In the genomic region with DNA sequence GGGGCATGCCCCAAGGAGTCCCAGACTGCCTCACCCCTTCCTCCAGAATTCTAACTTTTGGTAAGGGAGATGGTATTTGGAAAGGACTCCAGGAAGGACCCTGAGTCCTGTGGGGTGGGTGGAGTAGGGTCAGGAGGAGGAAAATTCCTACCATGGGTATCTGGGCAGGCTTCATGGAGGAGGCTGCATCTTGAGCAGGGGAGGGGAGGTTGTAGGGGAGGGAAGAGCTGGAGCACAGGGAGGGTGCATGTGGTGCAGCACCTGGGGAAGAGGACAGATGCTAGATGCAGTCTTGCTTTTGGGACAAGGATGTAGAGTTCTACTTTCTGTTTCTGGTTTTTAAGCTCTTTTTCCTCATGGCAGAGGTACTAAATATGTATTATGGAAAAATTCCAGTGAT, we compare ENCODE assay signal across 16 cellular contexts. TPM values are rescaled to one million over a fixed set of nuclear protein-coding genes. Genes with fewer than 3 reads are reported as not detected.
A peak's percentile ranks its signal among the peaks of the same experiment; 100 is the strongest.
DNase-seq lines count a peak whose midpoint lies in the region; ATAC-seq and TF ChIP-seq lines count a peak whose summit lies in the region.
"Had no signal": no experiment of that assay in that cellular context is flagged by ENCODE, and none has a peak within 500 bp of the region (broad histone marks: within the 10 kb centered on the region; RNA-seq: fewer than 3 reads in every experiment).

No MANE protein-coding gene starts in this region.

- H3K9me3 ChIP-seq in IMR-90 (ENCODE audit: control insufficient read depth, insufficient read depth, low read length): no peaks in the 10 kb centered on the region
- H3K9me3 ChIP-seq in mesodermal cell (ENCODE audit: control insufficient read depth, low read length): no peaks in the 10 kb centered on the region
- no peaks in the 10 kb centered on the region for H3K9me3 ChIP-seq in subcutaneous abdominal adipose tissue (ENCODE audit: control insufficient read depth in 5 of 5, low read length in 5 of 5)

- in situ Hi-C loops in IMR-90 (cut with MboI; ENCODE audit: low sequenced_read_pairs): no loop called here

- H4K20me1 ChIP-seq in IMR-90 (ENCODE audit: insufficient read depth, low read length): 0 out of 2 replicates have a peak, but pooled peaks cover 4% of the 10 kb centered on the region

- peak overlapping the region; percentile 74 for H2BK5ac ChIP-seq in IMR-90 (ENCODE audit: low read depth, low read length, poor library complexity, severe bottlenecking)

- peaks cover 55% of the 10 kb centered on the region for H3K4me1 ChIP-seq in IMR-90 (ENCODE audit: control insufficient read depth, insufficient read depth, low read length)
- H3K4me1 ChIP-seq in mesodermal cell (ENCODE audit: control insufficient read depth, insufficient read depth, low read length, poor library complexity, severe bottlenecking): peaks cover 52% of the 10 kb centered on the region
- H3K4me1 ChIP-seq in subcutaneous abdominal adipose tissue (ENCODE audit: control insufficient read depth in 5 of 5, insufficient read depth in 5 of 5, low read length in 5 of 5): peaks cover 32 to 99% (median 78%) of the 10 kb centered on the region in 5 donors

- peak overlapping the region; percentile 44; the same call in 1 of the 2 replicates for H3K27ac ChIP-seq in IMR-90 (ENCODE audit: insufficient read depth, low read length)
- H3K27ac ChIP-seq in cingulate gyrus (ENCODE audit: low read depth, low read length): peak overlapping the region; percentile 88
- H3K27ac ChIP-seq in mesodermal cell (ENCODE audit: low read depth, low read length, severe bottlenecking): peak overlapping the region; percentile 84
- peak overlapping the region; percentile 83 for H3K27ac ChIP-seq in subcutaneous abdominal adipose tissue (ENCODE audit: low read depth, low read length)

- H2AK5ac ChIP-seq in IMR-90 (ENCODE audit: low read depth, low read length): peak overlapping the region; percentile 95

- TF ChIP-seq CTCF in IMR-90 (conservative IDR thresholded peaks at IDR 0.05; ENCODE audit: low read depth, low read length): no peak

- peak overlapping the region; percentile 79 for H3K14ac ChIP-seq in IMR-90 (replicated peaks; ENCODE audit: low read depth, low read length)

- H4K8ac ChIP-seq in IMR-90 (ENCODE audit: low read depth in 2 of 2, low read length in 2 of 2): peak overlapping the region; percentile 20 to 83; a peak in 3 of 4 replicates

- H3K4me3 ChIP-seq in IMR-90 (ENCODE audit: insufficient read depth, low read depth, low read length): no peak overlapping the region
- no peak overlapping the region for H3K4me3 ChIP-seq in mesodermal cell (ENCODE audit: extremely low read depth, insufficient read depth, low read length, poor library complexity, severe bottlenecking)
- H3K4me3 ChIP-seq in subcutaneous abdominal adipose tissue (ENCODE audit: low read depth in 1 of 5, low read length in 5 of 5): peak overlapping the region in 3 of 5 donors; percentile 8 to 24 (median 17)

- peaks cover 10 to 78% of the 10 kb centered on the region in 2 experiments; a peak in 2 of 4 replicates for H3K79me1 ChIP-seq in IMR-90 (ENCODE audit: low read depth in 1 of 2, low read length in 2 of 2)

- intact Hi-C loops in IMR-90 (cut with micrococcal nuclease): loop anchor here (2.0 kb wide), 1 partner anchor 62 kb away; no protein-coding TSS in a partner anchor

- no peak for ATAC-seq in IMR-90 (ENCODE audit: low read depth)

- TF ChIP-seq POLR2A in IMR-90 (IDR thresholded peaks at IDR 0.05; ENCODE audit: low read depth, low read length): no peak

- H3K4ac ChIP-seq in IMR-90 (ENCODE audit: low read depth, low read length): peak overlapping the region; percentile 87

- peak overlapping the region; percentile 89; the same call in 1 of the 3 replicates for H2BK15ac ChIP-seq in IMR-90 (ENCODE audit: low read depth, low read length)

- no TSS peak for BruUV-seq in IMR-90 (replicated peaks; lab: Mats Ljungman, UMichigan)

- H2BK20ac ChIP-seq in IMR-90 (ENCODE audit: low read depth, low read length): peak overlapping the region; percentile 79

- dilution Hi-C loops in IMR-90 (cut with HindIII; ENCODE audit: low sequenced_read_pairs, unreplicated experiment): no loop called here

- no peak overlapping the region for H3K4me2 ChIP-seq in IMR-90 (ENCODE audit: low read depth, low read length)

- H3K18ac ChIP-seq in IMR-90 (ENCODE audit: low read depth, low read length): peak overlapping the region; percentile 42; the same call in 1 of the 2 replicates

- H2AFZ ChIP-seq in IMR-90 (replicated peaks; ENCODE audit: low read length, poor library complexity): peak overlapping the region; percentile 4

- no peaks in the 10 kb centered on the region for H3K27me3 ChIP-seq in IMR-90 (ENCODE audit: control insufficient read depth, insufficient read depth, low read length)
- no peaks in the 10 kb centered on the region for H3K27me3 ChIP-seq in subcutaneous abdominal adipose tissue (ENCODE audit: control insufficient read depth in 5 of 5, insufficient read depth in 4 of 5, low read length in 5 of 5)

- peak overlapping the region; percentile 81 for H3K23ac ChIP-seq in IMR-90 (ENCODE audit: low read depth, low read length)

- CTCF ChIA-PET in IMR-90 (lab: Yijun Ruan, JAX): no interaction called here

- H3K56ac ChIP-seq in IMR-90 (ENCODE audit: extremely low read depth, insufficient read depth, low read length): no peak overlapping the region

- peak overlapping the region; percentile 81 for H2BK120ac ChIP-seq in IMR-90 (ENCODE audit: low read depth, low read length)

- H3K36me3 ChIP-seq in IMR-90 (ENCODE audit: control insufficient read depth, insufficient read depth, low read length): peaks cover 12% of the 10 kb centered on the region; the same call in 1 of the 2 replicates
- H3K36me3 ChIP-seq in mesodermal cell (ENCODE audit: control insufficient read depth, insufficient read depth, low read length): peaks cover 7% of the 10 kb centered on the region
- no peaks in the 10 kb centered on the region for H3K36me3 ChIP-seq in subcutaneous abdominal adipose tissue (ENCODE audit: control insufficient read depth in 5 of 5, insufficient read depth in 5 of 5, low read length in 5 of 5)

- peak overlapping the region; percentile 9; the same call in 1 of the 2 replicates for H3K9ac ChIP-seq in IMR-90 (ENCODE audit: low read depth, low read length)
- H3K9ac ChIP-seq in subcutaneous abdominal adipose tissue (ENCODE audit: low read length in 5 of 5): peak overlapping the region in 1 of 5 donors; percentile 60

- H4K5ac ChIP-seq in IMR-90 (ENCODE audit: low read depth, low read length): no peak overlapping the region

- POLR2A ChIA-PET in IMR-90 (lab: Charles Lee; ENCODE audit: unreplicated experiment): interaction anchor here (0.6 kb wide), 1 partner anchor 1377 kb away, joined by 3 read pairs; no protein-coding TSS in a partner anchor

- H2AK9ac ChIP-seq in IMR-90 (replicated peaks; ENCODE audit: low read depth, low read length, poor library complexity): peak overlapping the region; percentile 31

- peaks cover 34% of the 10 kb centered on the region for H3K9me1 ChIP-seq in IMR-90 (ENCODE audit: insufficient read depth, low read length)

- H4K91ac ChIP-seq in IMR-90 (ENCODE audit: insufficient read depth, low read depth, low read length): peak overlapping the region; percentile 76

- DNase-seq in IMR-90: no peak
- no peak for DNase-seq in OCI-M1 (lab: John Stamatoyannopoulos, UW)
- DNase-seq in hypothalamus (lab: John Stamatoyannopoulos, UW): no peak
- no peak for DNase-seq in mucosa of gallbladder (ENCODE audit: low spot score)
- DNase-seq in A172 (ENCODE audit: low spot score): no peak
- DNase-seq: CD4-positive, alpha-beta T cell; GF-D8; NK-92 treated with Interleukin-12 subunit alpha and Interleukin-12 subunit beta, amount 100 ng/mL, for 24 hours; stimulated activated CD4-positive, alpha-beta T cell treated with anti-CD3 and anti-CD28 coated beads, Interleukin-1b, Interleukin-23, amount 100 ng/mL, for 48 hours; WERI-Rb-1 had no signal

- TF ChIP-seq RAD21 in IMR-90 (IDR thresholded peaks at IDR 0.05; ENCODE audit: low read length): no peak

TF ChIP-seq in IMR-90, 13 proteins besides CTCF, POLR2A, EP300 and RAD21:
- TF ChIP-seq, protein P1, sequence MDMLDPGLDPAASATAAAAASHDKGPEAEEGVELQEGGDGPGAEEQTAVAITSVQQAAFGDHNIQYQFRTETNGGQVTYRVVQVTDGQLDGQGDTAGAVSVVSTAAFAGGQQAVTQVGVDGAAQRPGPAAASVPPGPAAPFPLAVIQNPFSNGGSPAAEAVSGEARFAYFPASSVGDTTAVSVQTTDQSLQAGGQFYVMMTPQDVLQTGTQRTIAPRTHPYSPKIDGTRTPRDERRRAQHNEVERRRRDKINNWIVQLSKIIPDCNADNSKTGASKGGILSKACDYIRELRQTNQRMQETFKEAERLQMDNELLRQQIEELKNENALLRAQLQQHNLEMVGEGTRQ (IDR thresholded peaks at IDR 0.05; ENCODE audit: low read depth, low read length): no peak
- TF ChIP-seq BHLHE40 (IDR thresholded peaks at IDR 0.05; ENCODE audit: low read depth, low read length) (no peak), MXI1 (IDR thresholded peaks at IDR 0.05; ENCODE audit: borderline replicate concordance, low read depth, low read length) (no peak)

RNA-seq across cellular contexts. Expression of gene SEMA3F, which starts 9.9 kb away (rescaled TPM):
- total RNA-seq in IMR-90 (2012; rRNA removed) (7.3 and 9.2 TPM in 2 replicates), mucosa of gallbladder (34.1 TPM)
- 23.3 and 26.7 TPM in 2 replicates for polyA plus RNA-seq in IMR-90 (2012; rRNA removed)
- 18.0 and 30.3 TPM in 2 replicates for polyA plus RNA-seq in IMR-90 (2012; cell fraction: cytosol; rRNA removed)
- 18.6 and 46.8 TPM in 2 replicates for polyA plus RNA-seq in IMR-90 (2012; cell fraction: nucleus; rRNA removed; ENCODE audit: low replicate concordance)
- polyA plus RNA-seq in mesodermal cell (2013, experiment 1 of 2): 36.6 TPM
- polyA plus RNA-seq in mesodermal cell (2013, experiment 2 of 2): 29.9 TPM
- total RNA-seq in A172 (2014; rRNA removed; shearing (Covaris generic)): 3.5 and 11.1 TPM in 2 replicates

RNA-seq across cellular contexts. Expression of gene GNAT1, which starts 26.4 kb away (rescaled TPM):
- total RNA-seq in IMR-90 (2012; rRNA removed) (not detected in 2 replicates), mucosa of gallbladder (not detected)
- polyA plus RNA-seq in IMR-90 (2012; rRNA removed): 0.04 TPM in 1 of 2 replicates, not detected in the other
- polyA plus RNA-seq in IMR-90 (2012; cell fraction: cytosol; rRNA removed): not detected in 2 replicates
- polyA plus RNA-seq in IMR-90 (2012; cell fraction: nucleus; rRNA removed; ENCODE audit: low replicate concordance): 0.08 and 0.13 TPM in 2 replicates
- polyA plus RNA-seq in mesodermal cell (2013, experiment 1 of 2): not detected
- polyA plus RNA-seq in mesodermal cell (2013, experiment 2 of 2): not detected
- total RNA-seq in A172 (2014; rRNA removed; shearing (Covaris generic)): not detected in 2 replicates
- total RNA-seq: H4, HT1080, kidney epithelial cell had no signal

RNA-seq across cellular contexts. Expression of gene SLC38A3, which starts 40.1 kb away (rescaled TPM):
- 0.36 TPM in 1 of 2 replicates, not detected in the other for total RNA-seq in IMR-90 (2012; rRNA removed)
- 0.12 and 0.36 TPM in 2 replicates for polyA plus RNA-seq in IMR-90 (2012; rRNA removed)
- polyA plus RNA-seq in IMR-90 (2012; cell fraction: cytosol; rRNA removed): 0.04 and 0.15 TPM in 2 replicates
- 0.37 and 0.78 TPM in 2 replicates for polyA plus RNA-seq in IMR-90 (2012; cell fraction: nucleus; rRNA removed; ENCODE audit: low replicate concordance)
- polyA plus RNA-seq in mesodermal cell (2013, experiment 1 of 2): 2.5 TPM
- polyA plus RNA-seq in mesodermal cell (2013, experiment 2 of 2): 1.4 TPM
- 2.2 TPM for total RNA-seq in mucosa of gallbladder
- total RNA-seq in A172 (2014; rRNA removed; shearing (Covaris generic)): 0.74 TPM in 1 of 2 replicates, not detected in the other
- total RNA-seq: H4, HT1080 had no signal

Comparison
In these comparisons a context has a peak if more than half of its experiments do, and no peak if none do; other contexts are left out.
1. H3K4me3 ChIP-seq: peak in subcutaneous abdominal adipose tissue (3 of 5); none in IMR-90 (single experiment) and mesodermal cell (single experiment).
2. Peak in every context shown above with its lines, with median percentiles within 50 percentile points of each other: H3K27ac ChIP-seq.